In the genomic region with DNA sequence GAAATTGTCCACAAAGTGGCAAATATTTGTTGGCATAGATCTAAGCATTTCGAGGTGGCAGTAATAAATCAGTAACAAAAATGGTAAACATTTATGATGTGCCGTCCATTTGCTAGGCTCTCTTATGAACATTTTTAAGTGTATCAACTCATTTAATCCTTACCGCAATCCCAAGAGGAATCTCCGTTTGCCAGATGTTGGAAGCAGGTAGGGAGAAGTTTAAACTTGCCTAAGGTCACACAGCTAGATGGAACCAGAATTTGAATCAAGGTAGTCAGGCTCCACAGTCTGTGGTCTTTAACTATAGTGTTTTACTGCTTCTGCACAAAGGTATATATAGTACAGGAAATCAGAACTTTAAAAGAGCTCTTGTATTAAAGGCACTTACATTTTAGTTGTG, we compare ENCODE assay signal across 13 cellular contexts. TPM values are rescaled to one million over a fixed set of nuclear protein-coding genes. Genes with fewer than 3 reads are reported as not detected.
DNase-seq lines count a peak whose midpoint lies in the region; ATAC-seq and TF ChIP-seq lines count a peak whose summit lies in the region.
"Had no signal": no experiment of that assay in that cellular context is flagged by ENCODE, and none has a peak within 500 bp of the region (broad histone marks: within the 10 kb centered on the region; RNA-seq: fewer than 3 reads in every experiment).

No MANE protein-coding gene starts in this region.

- POLR2A ChIA-PET in OCI-LY7 (lab: Charles Lee): interaction anchor here (0.7 to 1.6 kb wide), 5 partner anchors 14 to 166 kb away, joined by 3 to 6 read pairs (median 3); no protein-coding TSS in a partner anchor

- H3K79me2 ChIP-seq in OCI-LY7 (ENCODE audit: insufficient read depth, low read depth, low read length): peaks cover 76% of the 10 kb centered on the region

- H3K4me1 ChIP-seq in OCI-LY7 (ENCODE audit: insufficient read depth, low read length, poor library complexity, severe bottlenecking) (peaks cover 30% of the 10 kb centered on the region), gastrocnemius medialis (peaks cover 55 to 65% of the 10 kb centered on the region in 2 donors), gastroesophageal sphincter (peaks cover 6 to 70% (median 8%) of the 10 kb centered on the region in 3 donors), left lung (peaks cover 6 to 54% of the 10 kb centered on the region in 2 donors)

- H3K4me3 ChIP-seq in OCI-LY7 (ENCODE audit: low read depth, low read length, poor library complexity, severe bottlenecking) (peak overlapping the region; percentile 99), epithelial cell of esophagus (ENCODE audit: low read length) (peak overlapping the region; percentile 2), gastrocnemius medialis (peak overlapping the region; percentile 94 to 100 (median 98)), gastroesophageal sphincter (peak overlapping the region in 1 of 2 donors; percentile 65), left lung (peak overlapping the region in 1 of 2 donors; percentile 71)

- no peak overlapping the region for H2AFZ ChIP-seq in OCI-LY7 (ENCODE audit: low read length)

- TF ChIP-seq CTCF in OCI-LY7 (conservative IDR thresholded peaks at IDR 0.05; ENCODE audit: low read length): no peak
- no peak for TF ChIP-seq CTCF in epithelial cell of esophagus (IDR thresholded peaks at IDR 0.05; ENCODE audit: insufficient read depth, low read depth, low read length, missing control alignments)
- no peak for TF ChIP-seq CTCF in gastrocnemius medialis (IDR thresholded peaks at IDR 0.05 in 4 of 5, conservative IDR thresholded peaks at IDR 0.05 in 1 of 5)
- TF ChIP-seq CTCF in gastroesophageal sphincter (IDR thresholded peaks at IDR 0.05): no peak
- TF ChIP-seq CTCF in left lung (IDR thresholded peaks at IDR 0.05): no peak

- H3K9me3 ChIP-seq in OCI-LY7 (ENCODE audit: low read length): peaks cover 2% of the 10 kb centered on the region; the same call in 1 of the 2 replicates
- no peaks in the 10 kb centered on the region for H3K9me3 ChIP-seq in gastrocnemius medialis
- no peaks in the 10 kb centered on the region for H3K9me3 ChIP-seq in gastroesophageal sphincter
- no peaks in the 10 kb centered on the region for H3K9me3 ChIP-seq in left lung

- TSS peak; percentile 40 for BruUV-seq in OCI-LY7 (replicated peaks; lab: Mats Ljungman, UMichigan)

- DNase-seq in NCI-H82 (lab: John Stamatoyannopoulos, UW) (peak; percentile 7), NCI-H82 treated with DMSO at 0.1 percent for 48 hours (lab: John Stamatoyannopoulos, UW; ENCODE audit: unreplicated experiment) (no peak), OCI-LY7 (ENCODE audit: low spot score) (no peak), epithelial cell of esophagus (ENCODE audit: low read depth) (peak; percentile 38), gastrocnemius medialis (no peak), left lung (no peak), retina (no peak)
- DNase-seq: ACHN; activated CD8-positive, alpha-beta memory T cell treated with anti-CD3 and anti-CD28 coated beads, Interleukin-2, amount 50 U/mL, for 4 hours; NCI-H1436; substantia nigra had no signal

- ATAC-seq in gastrocnemius medialis (no peak), gastroesophageal sphincter (no peak), left lung (no peak)

- peaks cover 9% of the 10 kb centered on the region for H4K20me1 ChIP-seq in OCI-LY7 (ENCODE audit: insufficient read depth, low read length)

- 62 to 64% methylated on average over 4 of the region's 4 CpGs for WGBS in gastroesophageal sphincter (ENCODE audit: low coverage in 1 of 2), 2 donors

- TF ChIP-seq POLR2A in gastrocnemius medialis (IDR thresholded peaks at IDR 0.05) (no peak), gastroesophageal sphincter (IDR thresholded peaks at IDR 0.05) (no peak)

- intact Hi-C loops in OCI-LY7 (cut with micrococcal nuclease; ENCODE audit: unreplicated experiment) (loop anchor here (5.0 kb wide), 1 partner anchor 57 kb away; no protein-coding TSS in a partner anchor), gastrocnemius medialis (cut with DNase I; ENCODE audit: low total_unique reads) (no loop called here), left lung (cut with DNase I) (no loop called here)

- in situ Hi-C loops in gastrocnemius medialis (cut with MboI; ENCODE audit: low sequenced_read_pairs in 4 of 4): no loop called here

- no peak for TF ChIP-seq EP300 in gastroesophageal sphincter (IDR thresholded peaks at IDR 0.05)

- peaks cover 22% of the 10 kb centered on the region for H3K36me3 ChIP-seq in OCI-LY7 (ENCODE audit: insufficient read depth, low read length)
- H3K36me3 ChIP-seq in gastrocnemius medialis: no peaks in the 10 kb centered on the region
- H3K36me3 ChIP-seq in gastroesophageal sphincter: no peaks in the 10 kb centered on the region
- H3K36me3 ChIP-seq in left lung: peaks cover 0 to 8% of the 10 kb centered on the region in 2 donors

- H3K27ac ChIP-seq in OCI-LY7 (ENCODE audit: low read depth, low read length, poor library complexity, severe bottlenecking) (peak overlapping the region; percentile 72), gastrocnemius medialis (peak overlapping the region; percentile 98 to 100 (median 100)), gastroesophageal sphincter (peak overlapping the region in 2 of 4 donors; percentile 91 to 98), left lung (peak overlapping the region in 1 of 2 donors; percentile 31)
- H3K27ac ChIP-seq: RWPE1 had no signal

- H3K9me2 ChIP-seq in OCI-LY7 (ENCODE audit: insufficient read depth, low read length): no peaks in the 10 kb centered on the region

- peak overlapping the region; percentile 95 for H3K4me2 ChIP-seq in OCI-LY7 (ENCODE audit: low read length)

- CTCF ChIA-PET in OCI-LY7 (lab: Charles Lee; ENCODE audit: unreplicated experiment): no interaction called here

- H3K27me3 ChIP-seq in gastrocnemius medialis (no peaks in the 10 kb centered on the region), gastroesophageal sphincter (no peaks in the 10 kb centered on the region), left lung (no peaks in the 10 kb centered on the region)

RNA-seq across cellular contexts. Expression of a gene that starts 2.6 kb away (rescaled TPM):
- total RNA-seq in OCI-LY7 (2014; rRNA removed; shearing (Covaris generic)): 10.8 and 12.1 TPM in 2 replicates
- total RNA-seq in OCI-LY7 (2022) (54.4 and 56.6 TPM in 2 replicates), gastrocnemius medialis (10 to 100 TPM; 29.1 to 81.1 (median 48.9) TPM), gastroesophageal sphincter (10 to 100 TPM; 40.4 to 82.8 (median 58.6) TPM), left lung (10 to 100 TPM; 43.9 to 49.0 TPM)

Comparison
In these comparisons a context has a peak if more than half of its experiments do, and no peak if none do; other contexts are left out.
1. DNase-seq: peak in NCI-H82 (single experiment) and epithelial cell of esophagus (single experiment); none in NCI-H82 treated with DMSO at 0.1 percent for 48 hours (single experiment), OCI-LY7 (single experiment), gastrocnemius medialis (0 of 2), left lung (0 of 2) and retina (single experiment).